Comparison of ENCODE assay signal across 23 cellular contexts in genomic region chr7:26372211-26372610, GRCh38.
"Had no signal": no experiment of that assay in that cellular context is flagged by ENCODE, and none has a peak within 500 bp of the region (broad histone marks: within the 10 kb centered on the region; RNA-seq: fewer than 3 reads in every experiment).

No MANE protein-coding gene starts in this region.

- H3K27ac ChIP-seq: body of pancreas, esophagus squamous epithelium, left ventricle myocardium inferior, right atrium auricular region had no signal

- H3K4me1 ChIP-seq: testis had no signal

- H3K4me3 Mint-ChIP-seq: activated CD4-positive, alpha-beta T cell treated with anti-CD3 and anti-CD28 coated beads, Interleukin-2, amount 10 ng/mL, durations not matched to agents 7 days and 5 days; activated naive CD8-positive, alpha-beta T cell; activated T-cell treated with anti-CD3 and anti-CD28 coated beads, Interleukin-2, amount 50 U/mL, for 72 hours; natural killer cell; stimulated activated naive CD8-positive, alpha-beta T cell treated with anti-CD3 and anti-CD28 coated beads, Interleukin-15, amount 100 ng/mL, for 72 hours had no signal

- FAIRE-seq: kidney, small intestine had no signal

- DNase-seq: activated CD4-positive, alpha-beta T cell treated with anti-CD3 and anti-CD28 coated beads, Interleukin-2, amount 10 ng/mL, durations not matched to agents 7 days and 5 days; activated CD8-positive, alpha-beta memory T cell treated with anti-CD3 and anti-CD28 coated beads, Interleukin-2, amount 50 U/mL, for 48 hours; activated gamma-delta T cell treated with Interleukin-2 at 50 U/mL for 16 hours; activated T-cell treated with anti-CD3 and anti-CD28 coated beads, Interleukin-2, amount 50 U/mL, for 72 hours; amniotic stem cell; body of pancreas; central memory CD4-positive, alpha-beta T cell; cortex of kidney; effector CD4-positive, alpha-beta T cell; esophagus squamous epithelium; hypothalamus; kidney; left ventricle myocardium inferior; mesenchymal stem cell; natural killer cell; occipital lobe; small intestine; stimulated activated naive CD8-positive, alpha-beta T cell treated with anti-CD3 and anti-CD28 coated beads, Interleukin-15, amount 100 ng/mL, for 72 hours; T-helper 9 cell; testis had no signal

- H3K4me3 ChIP-seq: body of pancreas, esophagus squamous epithelium, left ventricle myocardium inferior, right atrium auricular region, testis had no signal

- H3K9me3 ChIP-seq: body of pancreas, esophagus squamous epithelium, left ventricle myocardium inferior, right atrium auricular region, testis had no signal

- H3K9me3 Mint-ChIP-seq: activated CD4-positive, alpha-beta T cell treated with anti-CD3 and anti-CD28 coated beads, Interleukin-2, amount 10 ng/mL, durations not matched to agents 7 days and 5 days; activated T-cell treated with anti-CD3 and anti-CD28 coated beads, Interleukin-2, amount 50 U/mL, for 72 hours; natural killer cell; stimulated activated naive CD8-positive, alpha-beta T cell treated with anti-CD3 and anti-CD28 coated beads, Interleukin-15, amount 100 ng/mL, for 72 hours had no signal

- H3K27me3 ChIP-seq: body of pancreas, testis had no signal

- ATAC-seq: activated T-cell treated with anti-CD3 and anti-CD28 coated beads, Interleukin-2, amount 50 U/mL, for 72 hours; body of pancreas; natural killer cell; stimulated activated naive CD8-positive, alpha-beta T cell treated with anti-CD3 and anti-CD28 coated beads, Interleukin-15, amount 100 ng/mL, for 72 hours had no signal

- H3K27ac Mint-ChIP-seq: activated CD4-positive, alpha-beta T cell treated with anti-CD3 and anti-CD28 coated beads, Interleukin-2, amount 10 ng/mL, durations not matched to agents 7 days and 5 days; activated naive CD8-positive, alpha-beta T cell; activated T-cell treated with anti-CD3 and anti-CD28 coated beads, Interleukin-2, amount 50 U/mL, for 72 hours; natural killer cell; progenitor cell of endocrine pancreas; stimulated activated naive CD8-positive, alpha-beta T cell treated with anti-CD3 and anti-CD28 coated beads, Interleukin-15, amount 100 ng/mL, for 72 hours had no signal

- H3K27me3 Mint-ChIP-seq: progenitor cell of endocrine pancreas had no signal

- H3K36me3 ChIP-seq: esophagus squamous epithelium, left ventricle myocardium inferior, right atrium auricular region had no signal
